20 cellular contexts compared by ENCODE assay signal in genomic region chr2:15543058-15543457, GRCh38. TPM values are rescaled to one million over a fixed set of nuclear protein-coding genes. Genes with fewer than 3 reads are reported as not detected.
A peak's percentile ranks its signal among the peaks of the same experiment; 100 is the strongest.
DNase-seq lines count a peak whose midpoint lies in the region; ATAC-seq, FAIRE-seq and TF ChIP-seq lines count a peak whose summit lies in the region.
"Had no signal": no experiment of that assay in that cellular context is flagged by ENCODE, and none has a peak within 500 bp of the region (broad histone marks: within the 10 kb centered on the region; RNA-seq: fewer than 3 reads in every experiment).

No MANE protein-coding gene starts in this region.

- no peaks in the 10 kb centered on the region for H3K36me3 ChIP-seq in cardiac muscle cell
- H3K36me3 ChIP-seq in neural progenitor cell, result no peaks in the 10 kb centered on the region

- H3K4me3 ChIP-seq in cardiac muscle cell (no peak overlapping the region), A549 (no peak overlapping the region), neural progenitor cell (no peak overlapping the region)
- H3K4me3 ChIP-seq: GM23338 had no signal

- H3K4me1 Mint-ChIP-seq in chondrocyte (ENCODE audit: low read depth) (peaks cover 8% of the 10 kb centered on the region), neural progenitor cell (peaks cover 8% of the 10 kb centered on the region)
- H3K4me1 Mint-ChIP-seq: GM23338, H9 had no signal

- H4K20me1 ChIP-seq in neural progenitor cell (ENCODE audit: low read depth), result no peaks in the 10 kb centered on the region

- H3K27ac ChIP-seq in cardiac muscle cell (peak overlapping the region; percentile 78), A549 (no peak overlapping the region), neural progenitor cell (peak overlapping the region; percentile 46)

- H2AFZ ChIP-seq in neural progenitor cell (replicated peaks), result no peak overlapping the region
- H2AFZ ChIP-seq: GM23338 had no signal

- 93% methylated on average over 3 of the region's 3 CpGs for WGBS in A549 (ENCODE audit: missing lambda C conversion rate)

- no peaks in the 10 kb centered on the region for H3K9me3 ChIP-seq in cardiac muscle cell (ENCODE audit: low read depth)
- H3K9me3 ChIP-seq in A549, result no peaks in the 10 kb centered on the region
- H3K9me3 ChIP-seq in neural progenitor cell (ENCODE audit: low read depth), result no peaks in the 10 kb centered on the region

- H3K27me3 Mint-ChIP-seq in chondrocyte (ENCODE audit: low read depth) (no peaks in the 10 kb centered on the region), neural progenitor cell (ENCODE audit: insufficient read depth, low read depth) (no peaks in the 10 kb centered on the region)
- H3K27me3 Mint-ChIP-seq: CD4-positive, alpha-beta memory T cell had no signal

- H3K4me3 Mint-ChIP-seq in chondrocyte (ENCODE audit: unreplicated experiment), result no peak overlapping the region
- no peak overlapping the region for H3K4me3 Mint-ChIP-seq in neural progenitor cell
- H3K4me3 Mint-ChIP-seq: CD4-positive, alpha-beta memory T cell; GM23338; H9 had no signal

- CTCF ChIA-PET in A549 (lab: Yijun Ruan, JAX), result no interaction called here

- H3K27me3 ChIP-seq in cardiac muscle cell (no peaks in the 10 kb centered on the region), neural progenitor cell (no peaks in the 10 kb centered on the region)

- TF ChIP-seq EP300 in A549 (IDR thresholded peaks at IDR 0.05), result no peak

- intact Hi-C loops in left cardiac atrium (cut with DNase I), result no loop called here

- ATAC-seq in left cardiac atrium (no peak), A549 (no peak), HG02588 (IDR thresholded peaks at IDR 0.05; ENCODE audit: unreplicated experiment) (no peak)
- ATAC-seq: GM23338, HCT116 had no signal

- H3K27ac Mint-ChIP-seq in chondrocyte (ENCODE audit: unreplicated experiment) (peak overlapping the region; percentile 10), neural progenitor cell (no peak overlapping the region)
- H3K27ac Mint-ChIP-seq: GM23338 had no signal

- H3F3A ChIP-seq in neural progenitor cell (ENCODE audit: low read depth), result no peaks in the 10 kb centered on the region

- no peaks in the 10 kb centered on the region for H3K79me2 ChIP-seq in neural progenitor cell (ENCODE audit: low read depth)

- peaks cover 9% of the 10 kb centered on the region for H3K4me1 ChIP-seq in cardiac muscle cell (ENCODE audit: low read depth)
- H3K4me1 ChIP-seq in A549, result no peaks in the 10 kb centered on the region
- peaks cover 8% of the 10 kb centered on the region for H3K4me1 ChIP-seq in neural progenitor cell

- peaks cover 9% of the 10 kb centered on the region for H3K36me3 Mint-ChIP-seq in chondrocyte (ENCODE audit: low read depth)
- peaks cover 24% of the 10 kb centered on the region for H3K36me3 Mint-ChIP-seq in neural progenitor cell

- no peak overlapping the region for H3K9ac ChIP-seq in neural progenitor cell

- TF ChIP-seq RAD21 in A549 (conservative IDR thresholded peaks at IDR 0.05 in 1 of 2, IDR thresholded peaks at IDR 0.05 in 1 of 2), result no peak

- no peak for TF ChIP-seq POLR2A in A549 (IDR thresholded peaks at IDR 0.05; ENCODE audit: low read length)

- POLR2A ChIA-PET in A549 (lab: Yijun Ruan, JAX), result no interaction called here

- TF ChIP-seq CTCF in cardiac muscle cell (IDR thresholded peaks at IDR 0.05; ENCODE audit: low read depth, low read length) (no peak), A549 (IDR thresholded peaks at IDR 0.05) (no peak), chondrocyte (IDR thresholded peaks at IDR 0.05) (no peak), neural progenitor cell (IDR thresholded peaks at IDR 0.05) (no peak)

- H3K9me3 Mint-ChIP-seq in chondrocyte (ENCODE audit: low read depth), result no peaks in the 10 kb centered on the region
- H3K9me3 Mint-ChIP-seq in neural progenitor cell, result peaks cover 2% of the 10 kb centered on the region
- H3K9me3 Mint-ChIP-seq: CD4-positive, alpha-beta memory T cell had no signal

- peak; percentile 23 for FAIRE-seq in A549 (lab: Jason Lieb, UNC)
- FAIRE-seq: GM12891, GM18507 had no signal

- peak in 1 of 2 donors; percentile 15 for DNase-seq in cardiac muscle cell (ENCODE audit: low read depth in 1 of 2, low spot score in 1 of 2)
- DNase-seq in left cardiac atrium, result no peak
- DNase-seq in A549 (ENCODE audit: low read depth in 1 of 2, low spot score in 1 of 2), result no peak
- no peak for DNase-seq in chondrocyte (ENCODE audit: low spot score)
- no peak for DNase-seq in neural progenitor cell (ENCODE audit: low spot score)
- DNase-seq in foreskin melanocyte, result no peak
- DNase-seq: 8988T; C1 segment of cervical spinal cord; Calu3; CD4-positive, alpha-beta memory T cell; COR-L47; DMS53; DMS79 treated with DMSO at 0.1 percent for 48 hours; GF-D8; H9 had no signal

- H3K4me2 ChIP-seq in A549 (no peak overlapping the region), neural progenitor cell (no peak overlapping the region)
- H3K4me2 ChIP-seq: GM23338 had no signal

TF ChIP-seq in A549, 52 proteins besides CTCF, POLR2A, EP300 and RAD21:
- TF ChIP-seq TP53 (CRISPR knock-in tag; IDR thresholded peaks at IDR 0.05), result no peak
- no peak for TF ChIP-seq FOSL2 (IDR thresholded peaks at IDR 0.05)
- no peak for TF ChIP-seq FOSL2 (CRISPR knock-in tag; IDR thresholded peaks at IDR 0.05)
- no peak for TF ChIP-seq NFE2L2 (conservative IDR thresholded peaks at IDR 0.05; ENCODE audit: low read length)
- no peak for TF ChIP-seq SMC3 (IDR thresholded peaks at IDR 0.05)
- TF ChIP-seq PHF8 (IDR thresholded peaks at IDR 0.05; ENCODE audit: borderline replicate concordance, low read depth), result no peak
- TF ChIP-seq HOXA7 (CRISPR knock-in tag; IDR thresholded peaks at IDR 0.05), result no peak
- no peak for TF ChIP-seq ESRRA (IDR thresholded peaks at IDR 0.05; ENCODE audit: borderline replicate concordance, low read length)
- no peak for TF ChIP-seq JUN (IDR thresholded peaks at IDR 0.05)
- TF ChIP-seq CHD2 (IDR thresholded peaks at IDR 0.05; ENCODE audit: low read length, partially characterized antibody), result no peak
- TF ChIP-seq USF2 (IDR thresholded peaks at IDR 0.05), result no peak
- no peak for TF ChIP-seq HOXB5 (CRISPR knock-in tag; IDR thresholded peaks at IDR 0.05)
- no peak for TF ChIP-seq SREBF2 (IDR thresholded peaks at IDR 0.05)
- no peak for TF ChIP-seq KDM1A (IDR thresholded peaks at IDR 0.05; ENCODE audit: low read depth)
- no peak for TF ChIP-seq HES2 (IDR thresholded peaks at IDR 0.05)

RNA-seq across cellular contexts. Expression of gene NBAS, which starts 18.1 kb away (rescaled TPM):
- total RNA-seq in cardiac muscle cell (55.4 and 74.8 TPM in 2 replicates), left cardiac atrium (10 to 100 TPM; 38.9 to 48.6 TPM), chondrocyte (42.6 to 66.5 TPM (median 47.6 TPM) in 3 replicates), neural progenitor cell (ENCODE audit: low replicate concordance) (58.0 and 60.2 TPM in 2 replicates)
- polyA plus RNA-seq in cardiac muscle cell (32.4 and 37.3 TPM in 2 replicates), A549 (2011; rRNA removed) (34.9 and 45.1 TPM in 2 replicates), A549 (2017; fragmentation: RNase III; extraction: RNeasy Plus Mini Kit Qiagen cat#74134 plus additional on column Dnase treatment) (15.9 to 16.7 TPM (median 16.6 TPM) in 3 replicates)
- 9.7 and 11.2 TPM in 2 replicates for polyA plus RNA-seq in A549 (2012; cell fraction: cytosol; rRNA removed)
- polyA plus RNA-seq in A549 (2012; cell fraction: nucleus; rRNA removed), result 30.2 and 38.0 TPM in 2 replicates
- polyA minus RNA-seq in A549 (2011; rRNA and poly(A)+ RNA removed), result 95.3 and 103 TPM in 2 replicates

RNA-seq across cellular contexts. Expression of gene DDX1, which starts 48.6 kb away (rescaled TPM):
- total RNA-seq in cardiac muscle cell, result 37.5 and 37.9 TPM in 2 replicates
- 109 and 114 TPM in 2 replicates for polyA plus RNA-seq in cardiac muscle cell
- 100 to 1,000 TPM in 1 of 2 donors, 10 to 100 TPM in 1; 94.5 to 122 TPM for total RNA-seq in left cardiac atrium
- 166 and 214 TPM in 2 replicates for polyA plus RNA-seq in A549 (2011; rRNA removed)
- 60.7 and 76.3 TPM in 2 replicates for polyA plus RNA-seq in A549 (2012; cell fraction: cytosol; rRNA removed)
- polyA plus RNA-seq in A549 (2012; cell fraction: nucleus; rRNA removed), result 27.4 and 41.0 TPM in 2 replicates
- 157 to 176 TPM (median 160 TPM) in 3 replicates for polyA plus RNA-seq in A549 (2017; fragmentation: RNase III; extraction: RNeasy Plus Mini Kit Qiagen cat#74134 plus additional on column Dnase treatment)
- 34.0 and 36.3 TPM in 2 replicates for polyA minus RNA-seq in A549 (2011; rRNA and poly(A)+ RNA removed)
- total RNA-seq in chondrocyte, result 82.2 to 103 TPM (median 89.9 TPM) in 3 replicates
- total RNA-seq in neural progenitor cell (ENCODE audit: low replicate concordance), result 66.8 and 103 TPM in 2 replicates

Comparison
In these comparisons a context has a peak if more than half of its experiments do, and no peak if none do; other contexts are left out.
1. H3K27ac ChIP-seq: peak in cardiac muscle cell (single experiment) and neural progenitor cell (single experiment); none in A549 (0 of 2).